Comparison of ENCODE assay signal across 8 cellular contexts in genomic region chr22:22061085-22062077, GRCh38.
DNase-seq lines count a peak whose midpoint lies in the region; ATAC-seq and TF ChIP-seq lines count a peak whose summit lies in the region.

No MANE protein-coding gene starts in this region.

- no peaks in the 10 kb centered on the region for H3K9me2 ChIP-seq in OCI-LY7 (ENCODE audit: insufficient read depth, low read length)

- POLR2A ChIA-PET in OCI-LY7 (lab: Charles Lee), result interaction anchor here (0.6 to 4.5 kb wide), 12 partner anchors 10 to 179 kb away, joined by 3 to 27 read pairs (median 6); no protein-coding TSS in a partner anchor

- peak overlapping the region; percentile 48 for H3K4me2 ChIP-seq in OCI-LY7 (ENCODE audit: low read length)

- peak; percentile 54 to 58 for DNase-seq in HAP-1 (ENCODE audit: low spot score in 2 of 2)
- peak; percentile 73 for DNase-seq in OCI-LY7 (ENCODE audit: low spot score)
- peak; percentile 4 to 14 for DNase-seq in foreskin fibroblast
- no peak for DNase-seq in activated CD4-positive, alpha-beta T cell treated with anti-CD3 and anti-CD28 coated beads, Interleukin-2, amount 50 U/mL, for 48 hours
- no peak for DNase-seq in stimulated activated CD4-positive, alpha-beta T cell treated with anti-CD3 and anti-CD28 coated beads, Interleukin-2, amount 100 ng/mL, for 24 hours
- no peak for DNase-seq in islet precursor cell

- H3K27me3 ChIP-seq in HAP-1 (ENCODE audit: low read depth) (peaks cover 12% of the 10 kb centered on the region; the same call in 1 of the 2 replicates), skeletal muscle tissue (ENCODE audit: control insufficient read depth in 3 of 3, insufficient read depth in 3 of 3, low read length in 3 of 3) (peaks cover 3 to 15% (median 12%) of the 10 kb centered on the region in 3 donors)

- H3K9me3 ChIP-seq in HAP-1 (no peaks in the 10 kb centered on the region), OCI-LY7 (ENCODE audit: low read length) (no peaks in the 10 kb centered on the region), skeletal muscle tissue (ENCODE audit: control insufficient read depth in 3 of 3, low read length in 3 of 3) (no peaks in the 10 kb centered on the region)

- CTCF ChIA-PET in OCI-LY7 (lab: Charles Lee; ENCODE audit: unreplicated experiment), result interaction anchor here (0.6 to 2.6 kb wide), 11 partner anchors 18 to 110 kb away, joined by 3 to 13 read pairs (median 3); no protein-coding TSS in a partner anchor

- H3K4me1 ChIP-seq in HAP-1, result peaks cover 8% of the 10 kb centered on the region; the same call in 1 of the 2 replicates
- H3K4me1 ChIP-seq in OCI-LY7 (ENCODE audit: insufficient read depth, low read length, poor library complexity, severe bottlenecking), result peaks cover 60% of the 10 kb centered on the region
- peaks cover 5 to 10% (median 9%) of the 10 kb centered on the region in 3 donors for H3K4me1 ChIP-seq in skeletal muscle tissue (ENCODE audit: control insufficient read depth in 3 of 3, insufficient read depth in 3 of 3, low read length in 3 of 3)

- H3K4me3 ChIP-seq in HAP-1 (no peak overlapping the region), OCI-LY7 (ENCODE audit: low read depth, low read length, poor library complexity, severe bottlenecking) (no peak overlapping the region), foreskin fibroblast (ENCODE audit: low read depth in 1 of 2, low read length in 2 of 2) (no peak overlapping the region), skeletal muscle tissue (ENCODE audit: low read length in 3 of 3) (no peak overlapping the region)

- no TSS peak for BruUV-seq in OCI-LY7 (replicated peaks; lab: Mats Ljungman, UMichigan)

- intact Hi-C loops in OCI-LY7 (cut with micrococcal nuclease; ENCODE audit: unreplicated experiment), result loop anchor here (1.0 to 2.0 kb wide), 4 partner anchors 37 to 145 kb away; no protein-coding TSS in a partner anchor

- ATAC-seq in HG03442 (IDR thresholded peaks at IDR 0.05; ENCODE audit: unreplicated experiment), result no peak

- TF ChIP-seq CTCF in OCI-LY7 (conservative IDR thresholded peaks at IDR 0.05; ENCODE audit: low read length) (peak; percentile 73), foreskin fibroblast (IDR thresholded peaks at IDR 0.05; ENCODE audit: low read depth, low read length) (peak; percentile 31)

- peak overlapping the region; percentile 50 for H3K27ac ChIP-seq in OCI-LY7 (ENCODE audit: low read depth, low read length, poor library complexity, severe bottlenecking)
- H3K27ac ChIP-seq in skeletal muscle tissue (ENCODE audit: low read depth, low read length), result peak overlapping the region; percentile 73

- no peaks in the 10 kb centered on the region for H3K36me3 ChIP-seq in HAP-1 (replicated peaks)
- no peaks in the 10 kb centered on the region for H3K36me3 ChIP-seq in OCI-LY7 (ENCODE audit: insufficient read depth, low read length)
- no peaks in the 10 kb centered on the region for H3K36me3 ChIP-seq in skeletal muscle tissue (ENCODE audit: control insufficient read depth in 3 of 3, insufficient read depth in 3 of 3, low read length in 3 of 3)

- H4K20me1 ChIP-seq in OCI-LY7 (ENCODE audit: insufficient read depth, low read length), result no peaks in the 10 kb centered on the region

- H3K9ac ChIP-seq in skeletal muscle tissue (ENCODE audit: low read depth in 1 of 3, low read length in 3 of 3), result peak overlapping the region in 1 of 3 donors; percentile 16

- in situ Hi-C loops in HAP-1 (cut with MboI; ENCODE audit: low sequenced_read_pairs), result no loop called here

- H2AFZ ChIP-seq in OCI-LY7 (ENCODE audit: low read length), result peak overlapping the region; percentile 87

- no peaks in the 10 kb centered on the region for H3K79me2 ChIP-seq in OCI-LY7 (ENCODE audit: insufficient read depth, low read depth, low read length)

Comparison
In these comparisons a context has a peak if more than half of its experiments do, and no peak if none do; other contexts are left out.
1. DNase-seq: peak in HAP-1 (2 of 2), OCI-LY7 (single experiment) and foreskin fibroblast (2 of 2); none in activated CD4-positive, alpha-beta T cell treated with anti-CD3 and anti-CD28 coated beads, Interleukin-2, amount 50 U/mL, for 48 hours (0 of 2), stimulated activated CD4-positive, alpha-beta T cell treated with anti-CD3 and anti-CD28 coated beads, Interleukin-2, amount 100 ng/mL, for 24 hours (0 of 2) and islet precursor cell (single experiment).